ENCODE assay signal across 1 cellular context in the genomic region with DNA sequence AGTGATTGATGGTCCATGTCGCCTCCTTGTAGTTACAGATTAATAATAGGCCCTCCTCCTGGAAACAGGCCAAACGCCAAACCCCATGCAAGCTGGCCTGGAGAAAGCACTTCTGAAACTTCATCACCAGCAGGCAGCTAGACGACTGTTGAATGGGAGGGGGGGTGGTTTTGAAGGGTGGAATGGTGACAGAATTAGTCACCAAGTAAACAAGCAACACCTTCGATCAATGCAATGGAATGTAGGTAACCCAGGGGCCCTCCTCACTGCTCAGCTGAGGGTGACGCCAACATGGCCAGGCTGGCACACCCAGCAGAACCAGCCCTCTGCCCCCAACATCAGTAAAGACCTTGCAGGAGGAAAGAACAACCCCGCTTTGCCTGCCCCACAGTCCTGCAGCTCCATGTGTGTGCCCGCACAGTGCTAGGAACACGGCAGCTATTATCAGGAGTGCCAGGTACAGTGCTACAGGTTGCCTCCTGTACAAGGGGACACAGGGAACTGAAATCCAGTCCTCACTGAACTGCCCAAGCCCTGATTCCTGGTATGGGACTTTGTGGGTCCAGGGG.
A peak's percentile ranks its signal among the peaks of the same experiment; 100 is the strongest.
TF ChIP-seq lines count a peak whose summit lies in the region.

No MANE protein-coding gene starts in this region.

TF ChIP-seq in HepG2, 621 proteins besides CTCF, POLR2A, EP300 and RAD21 (continued from another document and continues in another):
- TF ChIP-seq, protein P1, sequence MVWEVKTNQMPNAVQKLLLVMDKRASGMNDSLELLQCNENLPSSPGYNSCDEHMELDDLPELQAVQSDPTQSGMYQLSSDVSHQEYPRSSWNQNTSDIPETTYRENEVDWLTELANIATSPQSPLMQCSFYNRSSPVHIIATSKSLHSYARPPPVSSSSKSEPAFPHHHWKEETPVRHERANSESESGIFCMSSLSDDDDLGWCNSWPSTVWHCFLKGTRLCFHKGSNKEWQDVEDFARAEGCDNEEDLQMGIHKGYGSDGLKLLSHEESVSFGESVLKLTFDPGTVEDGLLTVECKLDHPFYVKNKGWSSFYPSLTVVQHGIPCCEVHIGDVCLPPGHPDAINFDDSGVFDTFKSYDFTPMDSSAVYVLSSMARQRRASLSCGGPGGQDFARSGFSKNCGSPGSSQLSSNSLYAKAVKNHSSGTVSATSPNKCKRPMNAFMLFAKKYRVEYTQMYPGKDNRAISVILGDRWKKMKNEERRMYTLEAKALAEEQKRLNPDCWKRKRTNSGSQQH (CRISPR knock-in tag; IDR thresholded peaks at IDR 0.05; ENCODE audit: low read depth): no peak
- TF ChIP-seq ZNF891 (CRISPR knock-in tag; IDR thresholded peaks at IDR 0.05) (peak; percentile 79; the same call in 1 of the 2 replicates), MAF1 (CRISPR knock-in tag; IDR thresholded peaks at IDR 0.05; ENCODE audit: borderline replicate concordance) (no peak), ZNF10 (CRISPR knock-in tag; IDR thresholded peaks at IDR 0.05; ENCODE audit: borderline replicate concordance, low read depth) (no peak), ZNF550 (CRISPR knock-in tag; IDR thresholded peaks at IDR 0.05; ENCODE audit: borderline replicate concordance) (peak; percentile 38; the same call in 1 of the 2 replicates), ZNF101 (CRISPR knock-in tag; IDR thresholded peaks at IDR 0.05; ENCODE audit: borderline replicate concordance, low read depth) (no peak), MXI1 (IDR thresholded peaks at IDR 0.05; ENCODE audit: borderline replicate concordance, low read depth, low read length) (peak; percentile 70; the same call in 2 of the 3 replicates), IRF2 (CRISPR knock-in tag; IDR thresholded peaks at IDR 0.05) (peak; percentile 82), ZNF354B (CRISPR knock-in tag; IDR thresholded peaks at IDR 0.05) (no peak), ZNF747 (CRISPR knock-in tag; IDR thresholded peaks at IDR 0.05; ENCODE audit: borderline replicate concordance) (no peak), ARHGAP35 (CRISPR knock-in tag; IDR thresholded peaks at IDR 0.05; ENCODE audit: borderline replicate concordance) (peak; percentile 83), ELF1 (CRISPR knock-in tag; IDR thresholded peaks at IDR 0.05) (peak; percentile 62), CHD2 (IDR thresholded peaks at IDR 0.05; ENCODE audit: low read depth, low read length) (no peak), CAMTA2 (CRISPR knock-in tag; IDR thresholded peaks at IDR 0.05; ENCODE audit: borderline replicate concordance) (peak; percentile 39; the same call in 1 of the 2 replicates), EHMT2 (IDR thresholded peaks at IDR 0.05; ENCODE audit: borderline replicate concordance, low read depth, low read length) (no peak), HDAC2 (CRISPR knock-in tag; IDR thresholded peaks at IDR 0.05) (peak; percentile 95), RXRA (CRISPR knock-in tag; IDR thresholded peaks at IDR 0.05) (peak; percentile 81), ZNF546 (CRISPR knock-in tag; conservative IDR thresholded peaks at IDR 0.05) (0 out of 2 replicates have a peak, but pooled peaks have one; percentile 63), KLF15 (CRISPR knock-in tag; IDR thresholded peaks at IDR 0.05; ENCODE audit: borderline replicate concordance) (no peak), TSC22D2 (CRISPR knock-in tag; IDR thresholded peaks at IDR 0.05; ENCODE audit: borderline replicate concordance) (0 out of 2 replicates have a peak, but pooled peaks have one; percentile 72)
- TF ChIP-seq, protein P2, sequence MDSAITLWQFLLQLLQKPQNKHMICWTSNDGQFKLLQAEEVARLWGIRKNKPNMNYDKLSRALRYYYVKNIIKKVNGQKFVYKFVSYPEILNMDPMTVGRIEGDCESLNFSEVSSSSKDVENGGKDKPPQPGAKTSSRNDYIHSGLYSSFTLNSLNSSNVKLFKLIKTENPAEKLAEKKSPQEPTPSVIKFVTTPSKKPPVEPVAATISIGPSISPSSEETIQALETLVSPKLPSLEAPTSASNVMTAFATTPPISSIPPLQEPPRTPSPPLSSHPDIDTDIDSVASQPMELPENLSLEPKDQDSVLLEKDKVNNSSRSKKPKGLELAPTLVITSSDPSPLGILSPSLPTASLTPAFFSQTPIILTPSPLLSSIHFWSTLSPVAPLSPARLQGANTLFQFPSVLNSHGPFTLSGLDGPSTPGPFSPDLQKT (CRISPR knock-in tag; IDR thresholded peaks at IDR 0.05; ENCODE audit: borderline replicate concordance): no peak
- TF ChIP-seq, protein P3, sequence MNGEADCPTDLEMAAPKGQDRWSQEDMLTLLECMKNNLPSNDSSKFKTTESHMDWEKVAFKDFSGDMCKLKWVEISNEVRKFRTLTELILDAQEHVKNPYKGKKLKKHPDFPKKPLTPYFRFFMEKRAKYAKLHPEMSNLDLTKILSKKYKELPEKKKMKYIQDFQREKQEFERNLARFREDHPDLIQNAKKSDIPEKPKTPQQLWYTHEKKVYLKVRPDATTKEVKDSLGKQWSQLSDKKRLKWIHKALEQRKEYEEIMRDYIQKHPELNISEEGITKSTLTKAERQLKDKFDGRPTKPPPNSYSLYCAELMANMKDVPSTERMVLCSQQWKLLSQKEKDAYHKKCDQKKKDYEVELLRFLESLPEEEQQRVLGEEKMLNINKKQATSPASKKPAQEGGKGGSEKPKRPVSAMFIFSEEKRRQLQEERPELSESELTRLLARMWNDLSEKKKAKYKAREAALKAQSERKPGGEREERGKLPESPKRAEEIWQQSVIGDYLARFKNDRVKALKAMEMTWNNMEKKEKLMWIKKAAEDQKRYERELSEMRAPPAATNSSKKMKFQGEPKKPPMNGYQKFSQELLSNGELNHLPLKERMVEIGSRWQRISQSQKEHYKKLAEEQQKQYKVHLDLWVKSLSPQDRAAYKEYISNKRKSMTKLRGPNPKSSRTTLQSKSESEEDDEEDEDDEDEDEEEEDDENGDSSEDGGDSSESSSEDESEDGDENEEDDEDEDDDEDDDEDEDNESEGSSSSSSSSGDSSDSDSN (CRISPR knock-in tag; IDR thresholded peaks at IDR 0.05): peak; percentile 58
- TF ChIP-seq, protein P4, sequence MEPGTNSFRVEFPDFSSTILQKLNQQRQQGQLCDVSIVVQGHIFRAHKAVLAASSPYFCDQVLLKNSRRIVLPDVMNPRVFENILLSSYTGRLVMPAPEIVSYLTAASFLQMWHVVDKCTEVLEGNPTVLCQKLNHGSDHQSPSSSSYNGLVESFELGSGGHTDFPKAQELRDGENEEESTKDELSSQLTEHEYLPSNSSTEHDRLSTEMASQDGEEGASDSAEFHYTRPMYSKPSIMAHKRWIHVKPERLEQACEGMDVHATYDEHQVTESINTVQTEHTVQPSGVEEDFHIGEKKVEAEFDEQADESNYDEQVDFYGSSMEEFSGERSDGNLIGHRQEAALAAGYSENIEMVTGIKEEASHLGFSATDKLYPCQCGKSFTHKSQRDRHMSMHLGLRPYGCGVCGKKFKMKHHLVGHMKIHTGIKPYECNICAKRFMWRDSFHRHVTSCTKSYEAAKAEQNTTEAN (CRISPR knock-in tag; conservative IDR thresholded peaks at IDR 0.05): 0 out of 2 replicates have a peak, but pooled peaks have one; percentile 62
- TF ChIP-seq, protein P5, sequence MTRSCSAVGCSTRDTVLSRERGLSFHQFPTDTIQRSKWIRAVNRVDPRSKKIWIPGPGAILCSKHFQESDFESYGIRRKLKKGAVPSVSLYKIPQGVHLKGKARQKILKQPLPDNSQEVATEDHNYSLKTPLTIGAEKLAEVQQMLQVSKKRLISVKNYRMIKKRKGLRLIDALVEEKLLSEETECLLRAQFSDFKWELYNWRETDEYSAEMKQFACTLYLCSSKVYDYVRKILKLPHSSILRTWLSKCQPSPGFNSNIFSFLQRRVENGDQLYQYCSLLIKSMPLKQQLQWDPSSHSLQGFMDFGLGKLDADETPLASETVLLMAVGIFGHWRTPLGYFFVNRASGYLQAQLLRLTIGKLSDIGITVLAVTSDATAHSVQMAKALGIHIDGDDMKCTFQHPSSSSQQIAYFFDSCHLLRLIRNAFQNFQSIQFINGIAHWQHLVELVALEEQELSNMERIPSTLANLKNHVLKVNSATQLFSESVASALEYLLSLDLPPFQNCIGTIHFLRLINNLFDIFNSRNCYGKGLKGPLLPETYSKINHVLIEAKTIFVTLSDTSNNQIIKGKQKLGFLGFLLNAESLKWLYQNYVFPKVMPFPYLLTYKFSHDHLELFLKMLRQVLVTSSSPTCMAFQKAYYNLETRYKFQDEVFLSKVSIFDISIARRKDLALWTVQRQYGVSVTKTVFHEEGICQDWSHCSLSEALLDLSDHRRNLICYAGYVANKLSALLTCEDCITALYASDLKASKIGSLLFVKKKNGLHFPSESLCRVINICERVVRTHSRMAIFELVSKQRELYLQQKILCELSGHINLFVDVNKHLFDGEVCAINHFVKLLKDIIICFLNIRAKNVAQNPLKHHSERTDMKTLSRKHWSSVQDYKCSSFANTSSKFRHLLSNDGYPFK (CRISPR knock-in tag; IDR thresholded peaks at IDR 0.05; ENCODE audit: borderline replicate concordance): peak; percentile 52; the same call in 1 of the 2 replicates
- TF ChIP-seq, protein P6, sequence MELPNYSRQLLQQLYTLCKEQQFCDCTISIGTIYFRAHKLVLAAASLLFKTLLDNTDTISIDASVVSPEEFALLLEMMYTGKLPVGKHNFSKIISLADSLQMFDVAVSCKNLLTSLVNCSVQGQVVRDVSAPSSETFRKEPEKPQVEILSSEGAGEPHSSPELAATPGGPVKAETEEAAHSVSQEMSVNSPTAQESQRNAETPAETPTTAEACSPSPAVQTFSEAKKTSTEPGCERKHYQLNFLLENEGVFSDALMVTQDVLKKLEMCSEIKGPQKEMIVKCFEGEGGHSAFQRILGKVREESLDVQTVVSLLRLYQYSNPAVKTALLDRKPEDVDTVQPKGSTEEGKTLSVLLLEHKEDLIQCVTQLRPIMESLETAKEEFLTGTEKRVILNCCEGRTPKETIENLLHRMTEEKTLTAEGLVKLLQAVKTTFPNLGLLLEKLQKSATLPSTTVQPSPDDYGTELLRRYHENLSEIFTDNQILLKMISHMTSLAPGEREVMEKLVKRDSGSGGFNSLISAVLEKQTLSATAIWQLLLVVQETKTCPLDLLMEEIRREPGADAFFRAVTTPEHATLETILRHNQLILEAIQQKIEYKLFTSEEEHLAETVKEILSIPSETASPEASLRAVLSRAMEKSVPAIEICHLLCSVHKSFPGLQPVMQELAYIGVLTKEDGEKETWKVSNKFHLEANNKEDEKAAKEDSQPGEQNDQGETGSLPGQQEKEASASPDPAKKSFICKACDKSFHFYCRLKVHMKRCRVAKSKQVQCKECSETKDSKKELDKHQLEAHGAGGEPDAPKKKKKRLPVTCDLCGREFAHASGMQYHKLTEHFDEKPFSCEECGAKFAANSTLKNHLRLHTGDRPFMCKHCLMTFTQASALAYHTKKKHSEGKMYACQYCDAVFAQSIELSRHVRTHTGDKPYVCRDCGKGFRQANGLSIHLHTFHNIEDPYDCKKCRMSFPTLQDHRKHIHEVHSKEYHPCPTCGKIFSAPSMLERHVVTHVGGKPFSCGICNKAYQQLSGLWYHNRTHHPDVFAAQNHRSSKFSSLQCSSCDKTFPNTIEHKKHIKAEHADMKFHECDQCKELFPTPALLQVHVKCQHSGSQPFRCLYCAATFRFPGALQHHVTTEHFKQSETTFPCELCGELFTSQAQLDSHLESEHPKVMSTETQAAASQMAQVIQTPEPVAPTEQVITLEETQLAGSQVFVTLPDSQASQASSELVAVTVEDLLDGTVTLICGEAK (IDR thresholded peaks at IDR 0.05): no peak
- TF ChIP-seq, protein P6 (CRISPR knock-in tag; IDR thresholded peaks at IDR 0.05): peak; percentile 68; the same call in 1 of the 2 replicates
- TF ChIP-seq, protein P7, sequence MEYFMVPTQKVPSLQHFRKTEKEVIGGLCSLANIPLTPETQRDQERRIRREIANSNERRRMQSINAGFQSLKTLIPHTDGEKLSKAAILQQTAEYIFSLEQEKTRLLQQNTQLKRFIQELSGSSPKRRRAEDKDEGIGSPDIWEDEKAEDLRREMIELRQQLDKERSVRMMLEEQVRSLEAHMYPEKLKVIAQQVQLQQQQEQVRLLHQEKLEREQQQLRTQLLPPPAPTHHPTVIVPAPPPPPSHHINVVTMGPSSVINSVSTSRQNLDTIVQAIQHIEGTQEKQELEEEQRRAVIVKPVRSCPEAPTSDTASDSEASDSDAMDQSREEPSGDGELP (IDR thresholded peaks at IDR 0.05; ENCODE audit: borderline replicate concordance, low read depth): peak; percentile 98
- TF ChIP-seq, protein P8, sequence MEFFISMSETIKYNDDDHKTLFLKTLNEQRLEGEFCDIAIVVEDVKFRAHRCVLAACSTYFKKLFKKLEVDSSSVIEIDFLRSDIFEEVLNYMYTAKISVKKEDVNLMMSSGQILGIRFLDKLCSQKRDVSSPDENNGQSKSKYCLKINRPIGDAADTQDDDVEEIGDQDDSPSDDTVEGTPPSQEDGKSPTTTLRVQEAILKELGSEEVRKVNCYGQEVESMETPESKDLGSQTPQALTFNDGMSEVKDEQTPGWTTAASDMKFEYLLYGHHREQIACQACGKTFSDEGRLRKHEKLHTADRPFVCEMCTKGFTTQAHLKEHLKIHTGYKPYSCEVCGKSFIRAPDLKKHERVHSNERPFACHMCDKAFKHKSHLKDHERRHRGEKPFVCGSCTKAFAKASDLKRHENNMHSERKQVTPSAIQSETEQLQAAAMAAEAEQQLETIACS (CRISPR knock-in tag; IDR thresholded peaks at IDR 0.05): no peak
- TF ChIP-seq, protein P9, sequence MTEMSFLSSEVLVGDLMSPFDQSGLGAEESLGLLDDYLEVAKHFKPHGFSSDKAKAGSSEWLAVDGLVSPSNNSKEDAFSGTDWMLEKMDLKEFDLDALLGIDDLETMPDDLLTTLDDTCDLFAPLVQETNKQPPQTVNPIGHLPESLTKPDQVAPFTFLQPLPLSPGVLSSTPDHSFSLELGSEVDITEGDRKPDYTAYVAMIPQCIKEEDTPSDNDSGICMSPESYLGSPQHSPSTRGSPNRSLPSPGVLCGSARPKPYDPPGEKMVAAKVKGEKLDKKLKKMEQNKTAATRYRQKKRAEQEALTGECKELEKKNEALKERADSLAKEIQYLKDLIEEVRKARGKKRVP (CRISPR knock-in tag; IDR thresholded peaks at IDR 0.05): peak in 1 of 2 experiments; percentile 90; a peak in 2 of 4 replicates
